In genomic region chr3:170999737-171000242, GRCh38 we compare ENCODE assay signal across 1 cellular context.
TF ChIP-seq lines count a peak whose summit lies in the region.

No MANE protein-coding gene starts in this region.

TF ChIP-seq in HepG2, 621 proteins besides CTCF, POLR2A, EP300 and RAD21 (continued from another document and continues in another):
- TF ChIP-seq AHDC1 (CRISPR knock-in tag; IDR thresholded peaks at IDR 0.05; ENCODE audit: borderline replicate concordance) (peak; percentile 33; the same call in 1 of the 2 replicates), ZHX1 (CRISPR knock-in tag; IDR thresholded peaks at IDR 0.05; ENCODE audit: low read depth) (0 out of 2 replicates have a peak, but pooled peaks have one; percentile 10), DNMT3B (CRISPR knock-in tag; conservative IDR thresholded peaks at IDR 0.05) (no peak), SOX6 (IDR thresholded peaks at IDR 0.05) (no peak), SOX6 (CRISPR knock-in tag; IDR thresholded peaks at IDR 0.05) (peak; percentile 55; the same call in 1 of the 2 replicates), PAXIP1 (CRISPR knock-in tag; conservative IDR thresholded peaks at IDR 0.05) (peak; percentile 60), RXRB (CRISPR knock-in tag; IDR thresholded peaks at IDR 0.05; ENCODE audit: borderline replicate concordance) (peak; percentile 28; the same call in 1 of the 2 replicates), MED8 (CRISPR knock-in tag; IDR thresholded peaks at IDR 0.05; ENCODE audit: insufficient replicate concordance) (no peak), RERE (CRISPR knock-in tag; IDR thresholded peaks at IDR 0.05; ENCODE audit: low read depth) (no peak), E2F2 (CRISPR knock-in tag; IDR thresholded peaks at IDR 0.05; ENCODE audit: borderline replicate concordance) (no peak), FOSL1 (CRISPR knock-in tag; IDR thresholded peaks at IDR 0.05; ENCODE audit: borderline replicate concordance) (peak; percentile 87), CC2D1A (CRISPR knock-in tag; IDR thresholded peaks at IDR 0.05) (no peak), AGO2 (optimal IDR thresholded peaks at IDR 0.05; ENCODE audit: low read depth, low read length) (no peak), ISL2 (CRISPR knock-in tag; IDR thresholded peaks at IDR 0.05) (peak; percentile 55), RORA (CRISPR knock-in tag; IDR thresholded peaks at IDR 0.05) (no peak), ZNF761 (CRISPR knock-in tag; conservative IDR thresholded peaks at IDR 0.05) (no peak), ZBTB33 (CRISPR knock-in tag; IDR thresholded peaks at IDR 0.05) (no peak), NKX3-1 (CRISPR knock-in tag; IDR thresholded peaks at IDR 0.05) (no peak), NFATC3 (CRISPR knock-in tag; IDR thresholded peaks at IDR 0.05) (no peak), THRA (CRISPR knock-in tag; IDR thresholded peaks at IDR 0.05; ENCODE audit: borderline replicate concordance) (no peak)
